26 cellular contexts compared by ENCODE assay signal in the genomic region with DNA sequence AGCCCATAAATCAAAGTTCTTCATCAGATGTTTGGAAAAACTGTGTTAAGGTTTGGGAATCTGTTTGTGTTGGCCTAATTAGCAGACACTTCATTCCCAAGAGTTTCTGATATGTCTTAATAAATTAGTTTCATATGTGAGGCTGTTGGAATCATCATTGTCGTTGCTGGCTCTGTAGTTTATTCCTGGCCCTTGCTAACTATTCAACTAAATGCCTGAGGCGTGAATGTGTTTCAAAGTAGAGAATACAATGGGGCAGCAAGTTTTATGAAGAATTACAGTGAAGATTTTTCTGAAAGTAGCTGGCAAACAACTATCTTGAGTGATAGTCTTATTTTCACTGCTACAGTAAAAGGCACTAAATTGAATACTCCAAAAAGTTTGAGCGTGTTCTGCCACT.
DNase-seq lines count a peak whose midpoint lies in the region; ATAC-seq and TF ChIP-seq lines count a peak whose summit lies in the region.
"Had no signal": no experiment of that assay in that cellular context is flagged by ENCODE, and none has a peak within 500 bp of the region (broad histone marks: within the 10 kb centered on the region; RNA-seq: fewer than 3 reads in every experiment).

No MANE protein-coding gene starts in this region.

- WGBS in transverse colon (ENCODE audit: low coverage in 1 of 2), 2 donors: 76 to 77% methylated on average over 3 of the region's 3 CpGs

- TF ChIP-seq CTCF in AG10803 (conservative IDR thresholded peaks at IDR 0.05; ENCODE audit: low read length): no peak
- TF ChIP-seq CTCF in fibroblast of the aortic adventitia (IDR thresholded peaks at IDR 0.05; ENCODE audit: insufficient read depth, low read length): no peak
- TF ChIP-seq CTCF in transverse colon (IDR thresholded peaks at IDR 0.05): no peak
- no peak for TF ChIP-seq CTCF in GM23338 (conservative IDR thresholded peaks at IDR 0.05; ENCODE audit: low read depth in 2 of 2)

- no peaks in the 10 kb centered on the region for H3K79me2 ChIP-seq in GM23338 (replicated peaks; ENCODE audit: insufficient read depth)

- ATAC-seq in HG03175 (IDR thresholded peaks at IDR 0.05; ENCODE audit: unreplicated experiment) (no peak), GM23338 (no peak)
- ATAC-seq: PC-3, Right ventricle myocardium inferior, SK-N-SH treated with all-trans-retinoic acid at 6 μM for 48 hours had no signal

- H3K4me3 Mint-ChIP-seq in GM23338: no peak overlapping the region
- H3K4me3 Mint-ChIP-seq: CD4-positive, alpha-beta memory T cell had no signal

- H3K4me1 ChIP-seq in HAP-1: peaks cover 21% of the 10 kb centered on the region
- H3K4me1 ChIP-seq in transverse colon: peaks cover 0 to 18% (median 0%) of the 10 kb centered on the region in 4 donors
- no peaks in the 10 kb centered on the region for H3K4me1 ChIP-seq in GM23338 (ENCODE audit: insufficient read depth)
- H3K4me1 ChIP-seq: BLaER1 treated with 17β-estradiol and CSF1 and Interleukin-3, amounts not matched to agents 10 nM and 100 nM had no signal

- no peak overlapping the region for H3K4me3 ChIP-seq in AG10803 (ENCODE audit: low read length)
- H3K4me3 ChIP-seq in HAP-1: no peak overlapping the region
- no peak overlapping the region for H3K4me3 ChIP-seq in fibroblast of the aortic adventitia (ENCODE audit: low read depth, low read length)
- no peak overlapping the region for H3K4me3 ChIP-seq in transverse colon
- H3K4me3 ChIP-seq in GM23338: no peak overlapping the region
- H3K4me3 ChIP-seq: BLaER1 treated with 17β-estradiol and CSF1 and Interleukin-3, amounts not matched to agents 10 nM and 100 nM; SJCRH30 had no signal

- DNase-seq in AG10803 (ENCODE audit: low read depth) (peak; percentile 88), HAP-1 (ENCODE audit: low spot score in 2 of 2) (peak; percentile 17 to 39), fibroblast of the aortic adventitia (ENCODE audit: low read depth) (peak; percentile 70), transverse colon (no peak), GM23338 (ENCODE audit: low spot score) (no peak)
- DNase-seq in stimulated activated CD4-positive, alpha-beta T cell treated with anti-CD3 and anti-CD28 coated beads, Interleukin-1b, Interleukin-23, amount 100 ng/mL, for 48 hours: no peak
- DNase-seq: 8988T; ACHN; AML-193; CD4-positive, alpha-beta memory T cell; COR-L47; DMS53; H7; KBM-7; MV-4-11; NCI-H1105; NCI-H1436 treated with DMSO at 0.1 percent for 48 hours; NCI-H187 treated with DMSO at 0.1 percent for 48 hours; NCI-H2107; NCI-H774; PC-3; SJCRH30 had no signal

- TF ChIP-seq EP300 in transverse colon (IDR thresholded peaks at IDR 0.05; ENCODE audit: low read depth): no peak

- no peak overlapping the region for H2AFZ ChIP-seq in GM23338

- no peak overlapping the region for H3K4me2 ChIP-seq in GM23338
- H3K4me2 ChIP-seq: BLaER1 treated with 17β-estradiol and CSF1 and Interleukin-3, amounts not matched to agents 10 nM and 100 nM had no signal

- no peaks in the 10 kb centered on the region for H4K20me1 ChIP-seq in GM23338 (replicated peaks; ENCODE audit: insufficient read depth)
- H4K20me1 ChIP-seq: BLaER1 treated with 17β-estradiol and CSF1 and Interleukin-3, amounts not matched to agents 10 nM and 100 nM had no signal

- no peak overlapping the region for H3K27ac Mint-ChIP-seq in GM23338
- H3K27ac Mint-ChIP-seq: CD4-positive, alpha-beta memory T cell had no signal

- H3K9me2 ChIP-seq in GM23338 (ENCODE audit: insufficient read depth): no peaks in the 10 kb centered on the region

- H3K9me3 ChIP-seq in HAP-1 (no peaks in the 10 kb centered on the region), transverse colon (no peaks in the 10 kb centered on the region)
- H3K9me3 ChIP-seq: BLaER1 treated with 17β-estradiol and CSF1 and Interleukin-3, amounts not matched to agents 10 nM and 100 nM; SJCRH30 had no signal

- H3K27me3 ChIP-seq in HAP-1 (ENCODE audit: low read depth) (no peaks in the 10 kb centered on the region), transverse colon (no peaks in the 10 kb centered on the region), GM23338 (ENCODE audit: insufficient read depth) (no peaks in the 10 kb centered on the region)
- H3K27me3 ChIP-seq: BLaER1 treated with 17β-estradiol and CSF1 and Interleukin-3, amounts not matched to agents 10 nM and 100 nM; SJCRH30 had no signal

- H3K9me3 Mint-ChIP-seq in GM23338: no peaks in the 10 kb centered on the region; the same call in 2 of the 3 replicates
- H3K9me3 Mint-ChIP-seq: CD4-positive, alpha-beta memory T cell had no signal

- no peaks in the 10 kb centered on the region for H3K27me3 Mint-ChIP-seq in GM23338 (ENCODE audit: insufficient read depth, low read depth, poor library complexity)

- intact Hi-C loops in transverse colon (cut with DNase I; ENCODE audit: low total_unique reads): loop anchor here (10.0 kb wide), 2 partner anchors 232 to 988 kb away; no protein-coding TSS in a partner anchor

- H3K36me3 ChIP-seq in HAP-1 (replicated peaks) (no peaks in the 10 kb centered on the region), transverse colon (no peaks in the 10 kb centered on the region), GM23338 (ENCODE audit: insufficient read depth) (no peaks in the 10 kb centered on the region)
- H3K36me3 ChIP-seq: BLaER1 treated with 17β-estradiol and CSF1 and Interleukin-3, amounts not matched to agents 10 nM and 100 nM; SJCRH30 had no signal

- in situ Hi-C loops in HAP-1 (cut with MboI; ENCODE audit: low sequenced_read_pairs): loop anchor here (25.0 kb wide), 1 partner anchor 349 kb away; no protein-coding TSS in a partner anchor
- in situ Hi-C loops in transverse colon (cut with MboI; ENCODE audit: low pct_ligation_motif_present in 1 of 4, low pct_unique_long_range_greater_than_20kb in 1 of 4, low sequenced_read_pairs in 3 of 4): loop anchor here in 1 of 4 donors (25.0 kb wide), 1 partner anchor 349 kb away; no protein-coding TSS in a partner anchor

- H3K4me1 Mint-ChIP-seq in GM23338: no peaks in the 10 kb centered on the region; the same call in 2 of the 3 replicates
- H3K4me1 Mint-ChIP-seq: CD4-positive, alpha-beta memory T cell had no signal

- H3F3A ChIP-seq in GM23338 (replicated peaks; ENCODE audit: low read depth): no peaks in the 10 kb centered on the region

- no peak for TF ChIP-seq POLR2A in transverse colon (IDR thresholded peaks at IDR 0.05)

- H3K36me3 Mint-ChIP-seq in GM23338 (ENCODE audit: low read depth): no peaks in the 10 kb centered on the region
- H3K36me3 Mint-ChIP-seq: CD4-positive, alpha-beta memory T cell had no signal

- H3K27ac ChIP-seq in transverse colon (peak overlapping the region in 3 of 4 donors; percentile 8 to 18 (median 18)), GM23338 (ENCODE audit: low read depth) (no peak overlapping the region)
- H3K27ac ChIP-seq: BLaER1 treated with 17β-estradiol and CSF1 and Interleukin-3, amounts not matched to agents 10 nM and 100 nM; SJCRH30 had no signal

TF ChIP-seq in GM23338, 12 proteins besides CTCF, POLR2A, EP300 and RAD21:
- TF ChIP-seq, protein P1, sequence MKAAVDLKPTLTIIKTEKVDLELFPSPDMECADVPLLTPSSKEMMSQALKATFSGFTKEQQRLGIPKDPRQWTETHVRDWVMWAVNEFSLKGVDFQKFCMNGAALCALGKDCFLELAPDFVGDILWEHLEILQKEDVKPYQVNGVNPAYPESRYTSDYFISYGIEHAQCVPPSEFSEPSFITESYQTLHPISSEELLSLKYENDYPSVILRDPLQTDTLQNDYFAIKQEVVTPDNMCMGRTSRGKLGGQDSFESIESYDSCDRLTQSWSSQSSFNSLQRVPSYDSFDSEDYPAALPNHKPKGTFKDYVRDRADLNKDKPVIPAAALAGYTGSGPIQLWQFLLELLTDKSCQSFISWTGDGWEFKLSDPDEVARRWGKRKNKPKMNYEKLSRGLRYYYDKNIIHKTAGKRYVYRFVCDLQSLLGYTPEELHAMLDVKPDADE (IDR thresholded peaks at IDR 0.05): no peak
- TF ChIP-seq ZNF114 (CRISPR knock-in tag; IDR thresholded peaks at IDR 0.05) (no peak), STAT1 (IDR thresholded peaks at IDR 0.05; ENCODE audit: unreplicated experiment) (no peak), EZH2phosphoT487 (IDR thresholded peaks at IDR 0.05; ENCODE audit: unreplicated experiment) (no peak)
TF ChIP-seq in GM23338: peak in this region for 0.

Comparison
In these comparisons a context has a peak if more than half of its experiments do, and no peak if none do; other contexts are left out.
1. DNase-seq: peak in AG10803 (single experiment), HAP-1 (2 of 2) and fibroblast of the aortic adventitia (single experiment); none in transverse colon (single experiment), GM23338 (single experiment) and stimulated activated CD4-positive, alpha-beta T cell treated with anti-CD3 and anti-CD28 coated beads, Interleukin-1b, Interleukin-23, amount 100 ng/mL, for 48 hours (single experiment).